Comparison of ENCODE assay signal across 13 cellular contexts in genomic region chr7:2107386-2108085, GRCh38.
DNase-seq lines count a peak whose midpoint lies in the region; ATAC-seq and TF ChIP-seq lines count a peak whose summit lies in the region.
"Had no signal": no experiment of that assay in that cellular context is flagged by ENCODE, and none has a peak within 500 bp of the region (broad histone marks: within the 10 kb centered on the region; RNA-seq: fewer than 3 reads in every experiment).

No MANE protein-coding gene starts in this region.

- peaks cover 11% of the 10 kb centered on the region for H3K4me1 ChIP-seq in effector memory CD4-positive, alpha-beta T cell (ENCODE audit: control insufficient read depth, insufficient read depth, low read length, poor library complexity, severe bottlenecking)

- intact Hi-C loops in activated naive CD4-positive, alpha-beta T cell treated with anti-CD3 and anti-CD28 coated beads for 36 hours (cut with micrococcal nuclease) = no loop called here

- no peak overlapping the region for H3K4me3 Mint-ChIP-seq in activated naive CD4-positive, alpha-beta T cell treated with anti-CD3 and anti-CD28 coated beads for 36 hours
- no peak overlapping the region for H3K4me3 Mint-ChIP-seq in activated naive CD4-positive, alpha-beta T cell treated with anti-CD3 and anti-CD28 coated beads, Interleukin-2, amount 10 ng/mL, durations not matched to agents 7 days and 5 days
- no peak overlapping the region for H3K4me3 Mint-ChIP-seq in WTC11

- peak overlapping the region; percentile 13 for H3K27ac Mint-ChIP-seq in activated naive CD4-positive, alpha-beta T cell treated with anti-CD3 and anti-CD28 coated beads for 36 hours
- no peak overlapping the region for H3K27ac Mint-ChIP-seq in activated naive CD4-positive, alpha-beta T cell treated with anti-CD3 and anti-CD28 coated beads, Interleukin-2, amount 10 ng/mL, durations not matched to agents 7 days and 5 days
- peak overlapping the region; percentile 60 for H3K27ac Mint-ChIP-seq in WTC11

- no peak overlapping the region for H3K4me3 ChIP-seq in effector memory CD4-positive, alpha-beta T cell (ENCODE audit: insufficient read depth, low read depth, low read length, poor library complexity, severe bottlenecking)
- H3K4me3 ChIP-seq: upper lobe of left lung had no signal

- no peaks in the 10 kb centered on the region for H3K9me3 Mint-ChIP-seq in activated naive CD4-positive, alpha-beta T cell treated with anti-CD3 and anti-CD28 coated beads for 36 hours
- no peaks in the 10 kb centered on the region for H3K9me3 Mint-ChIP-seq in activated naive CD4-positive, alpha-beta T cell treated with anti-CD3 and anti-CD28 coated beads, Interleukin-2, amount 10 ng/mL, durations not matched to agents 7 days and 5 days
- no peaks in the 10 kb centered on the region for H3K9me3 Mint-ChIP-seq in WTC11

- no peaks in the 10 kb centered on the region for H3K27me3 ChIP-seq in effector memory CD4-positive, alpha-beta T cell (replicated peaks; ENCODE audit: control insufficient read depth, insufficient read depth, low read length, poor library complexity, severe bottlenecking)
- H3K27me3 ChIP-seq: upper lobe of left lung had no signal

- CTCF ChIA-PET in activated naive CD4-positive, alpha-beta T cell treated with anti-CD3 and anti-CD28 coated beads for 36 hours (lab: Charles Lee) = interaction anchor here (1.3 kb wide), 1 partner anchor 9 kb away, joined by 5 read pairs; no protein-coding TSS in a partner anchor
- CTCF ChIA-PET in activated naive CD4-positive, alpha-beta T cell treated with anti-CD3 and anti-CD28 coated beads, Interleukin-2, amount 10 ng/mL, durations not matched to agents 7 days and 5 days (lab: Charles Lee) = no interaction called here
- CTCF ChIA-PET in WTC11 (lab: Charles Lee) = no interaction called here

- peaks cover 5% of the 10 kb centered on the region for H3K36me3 Mint-ChIP-seq in activated naive CD4-positive, alpha-beta T cell treated with anti-CD3 and anti-CD28 coated beads for 36 hours (ENCODE audit: low read depth)
- H3K36me3 Mint-ChIP-seq in activated naive CD4-positive, alpha-beta T cell treated with anti-CD3 and anti-CD28 coated beads, Interleukin-2, amount 10 ng/mL, durations not matched to agents 7 days and 5 days = no peaks in the 10 kb centered on the region
- H3K36me3 Mint-ChIP-seq in WTC11 = no peaks in the 10 kb centered on the region; the same call in 1 of the 2 replicates

- H3K9me3 ChIP-seq in effector memory CD4-positive, alpha-beta T cell (ENCODE audit: control insufficient read depth, low read length) = no peaks in the 10 kb centered on the region
- H3K9me3 ChIP-seq: upper lobe of left lung had no signal

- TF ChIP-seq CTCF in WTC11 (IDR thresholded peaks at IDR 0.05) = no peak

- H3K4me1 Mint-ChIP-seq in activated naive CD4-positive, alpha-beta T cell treated with anti-CD3 and anti-CD28 coated beads for 36 hours (ENCODE audit: low read depth) = peaks cover 46% of the 10 kb centered on the region
- peaks cover 40% of the 10 kb centered on the region for H3K4me1 Mint-ChIP-seq in activated naive CD4-positive, alpha-beta T cell treated with anti-CD3 and anti-CD28 coated beads, Interleukin-2, amount 10 ng/mL, durations not matched to agents 7 days and 5 days
- peaks cover 36% of the 10 kb centered on the region for H3K4me1 Mint-ChIP-seq in WTC11

- no peak for DNase-seq in activated naive CD4-positive, alpha-beta T cell treated with anti-CD3 and anti-CD28 coated beads for 36 hours
- no peak for DNase-seq in activated naive CD4-positive, alpha-beta T cell treated with anti-CD3 and anti-CD28 coated beads, Interleukin-2, amount 10 ng/mL, durations not matched to agents 7 days and 5 days
- DNase-seq in WTC11 (ENCODE audit: low spot score) = no peak
- peak; percentile 31 for DNase-seq in iris pigment epithelial cell (ENCODE audit: low read depth)
- DNase-seq in substantia nigra (lab: John Stamatoyannopoulos, UW) = peak in 29 of 49 donors; percentile 21 to 72 (median 48)
- DNase-seq in activated T-cell treated with anti-CD3 and anti-CD28 coated beads, Interleukin-2, amount 50 U/mL, for 1 hour = no peak
- no peak for DNase-seq in effector memory CD4-positive, alpha-beta T cell
- DNase-seq: activated naive CD4-positive, alpha-beta T cell treated with anti-CD3 and anti-CD28 coated beads, Interleukin-2, amount 50 U/mL, for 16 hours; NCI-H1417 treated with DMSO at 0.1 percent for 48 hours; SIG-M5; stimulated activated CD8-positive, alpha-beta memory T cell treated with anti-CD3 and anti-CD28 coated beads, Interleukin-4, amount 100 ng/mL, for 48 hours had no signal

- H3K27me3 Mint-ChIP-seq in activated naive CD4-positive, alpha-beta T cell treated with anti-CD3 and anti-CD28 coated beads for 36 hours (ENCODE audit: low read depth) = no peaks in the 10 kb centered on the region
- no peaks in the 10 kb centered on the region for H3K27me3 Mint-ChIP-seq in activated naive CD4-positive, alpha-beta T cell treated with anti-CD3 and anti-CD28 coated beads, Interleukin-2, amount 10 ng/mL, durations not matched to agents 7 days and 5 days
- no peaks in the 10 kb centered on the region for H3K27me3 Mint-ChIP-seq in WTC11 (ENCODE audit: low read depth)

- ATAC-seq in WTC11 (no peak), HG03039 (IDR thresholded peaks at IDR 0.05; ENCODE audit: unreplicated experiment) (no peak)

- POLR2A ChIA-PET in WTC11 (lab: Charles Lee) = no interaction called here

- no peaks in the 10 kb centered on the region for H3K36me3 ChIP-seq in effector memory CD4-positive, alpha-beta T cell (ENCODE audit: control insufficient read depth, insufficient read depth, low read length)
- H3K36me3 ChIP-seq: upper lobe of left lung had no signal

- H3K27ac ChIP-seq in substantia nigra (ENCODE audit: low read depth, low read length, poor library complexity, severe bottlenecking) = peak overlapping the region; percentile 99
- H3K27ac ChIP-seq in effector memory CD4-positive, alpha-beta T cell (ENCODE audit: insufficient read depth, low read length, poor library complexity, severe bottlenecking) = no peak overlapping the region
- H3K27ac ChIP-seq: upper lobe of left lung had no signal

TF ChIP-seq in WTC11, 78 proteins besides CTCF, POLR2A, EP300 and RAD21:
- TF ChIP-seq ZNF416 (CRISPR knock-in tag; IDR thresholded peaks at IDR 0.05) (no peak), HMGXB4 (CRISPR knock-in tag; IDR thresholded peaks at IDR 0.05) (no peak), OVOL2 (CRISPR knock-in tag; IDR thresholded peaks at IDR 0.05; ENCODE audit: borderline replicate concordance) (no peak), TEAD4 (CRISPR knock-in tag; IDR thresholded peaks at IDR 0.05) (no peak), FOXJ3 (CRISPR knock-in tag; IDR thresholded peaks at IDR 0.05; ENCODE audit: borderline replicate concordance) (no peak), USF2 (CRISPR knock-in tag; IDR thresholded peaks at IDR 0.05) (no peak), MLX (CRISPR knock-in tag; IDR thresholded peaks at IDR 0.05) (no peak), ELF4 (CRISPR knock-in tag; IDR thresholded peaks at IDR 0.05; ENCODE audit: low read depth) (no peak), CDX4 (CRISPR knock-in tag; IDR thresholded peaks at IDR 0.05; ENCODE audit: borderline replicate concordance) (no peak), EMX1 (CRISPR knock-in tag; IDR thresholded peaks at IDR 0.05) (no peak)

Comparison
In these comparisons a context has a peak if more than half of its experiments do, and no peak if none do; other contexts are left out.
1. DNase-seq: peak in iris pigment epithelial cell (single experiment) and substantia nigra (29 of 49); none in activated naive CD4-positive, alpha-beta T cell treated with anti-CD3 and anti-CD28 coated beads for 36 hours (single experiment), activated naive CD4-positive, alpha-beta T cell treated with anti-CD3 and anti-CD28 coated beads, Interleukin-2, amount 10 ng/mL, durations not matched to agents 7 days and 5 days (single experiment), WTC11 (single experiment), activated T-cell treated with anti-CD3 and anti-CD28 coated beads, Interleukin-2, amount 50 U/mL, for 1 hour (single experiment) and effector memory CD4-positive, alpha-beta T cell (0 of 3).